ENCODE assay signal across 7 cellular contexts in genomic region chr1:156226116-156226538, GRCh38. TPM values are rescaled to one million over a fixed set of nuclear protein-coding genes. Genes with fewer than 3 reads are reported as not detected.
DNase-seq lines count a peak whose midpoint lies in the region; ATAC-seq and TF ChIP-seq lines count a peak whose summit lies in the region.
"Had no signal": no experiment of that assay in that cellular context is flagged by ENCODE, and none has a peak within 500 bp of the region (broad histone marks: within the 10 kb centered on the region; RNA-seq: fewer than 3 reads in every experiment).

No MANE protein-coding gene starts in this region.

- H3K9me3 Mint-ChIP-seq in activated CD4-positive, alpha-beta memory T cell treated with anti-CD3 and anti-CD28 coated beads, Interleukin-2, amount 10 ng/mL, durations not matched to agents 7 days and 5 days: no peaks in the 10 kb centered on the region
- H3K9me3 Mint-ChIP-seq: nephron had no signal

- no peaks in the 10 kb centered on the region for H3K9me3 ChIP-seq in smooth muscle cell (replicated peaks; ENCODE audit: low read depth)

- no peak overlapping the region for H3K4me3 Mint-ChIP-seq in activated CD4-positive, alpha-beta memory T cell treated with anti-CD3 and anti-CD28 coated beads, Interleukin-2, amount 10 ng/mL, durations not matched to agents 7 days and 5 days
- H3K4me3 Mint-ChIP-seq: nephron had no signal

- H3K36me3 Mint-ChIP-seq in activated CD4-positive, alpha-beta memory T cell treated with anti-CD3 and anti-CD28 coated beads, Interleukin-2, amount 10 ng/mL, durations not matched to agents 7 days and 5 days (ENCODE audit: low read depth): peaks cover 53% of the 10 kb centered on the region

- H3K79me2 ChIP-seq in smooth muscle cell (ENCODE audit: low read depth): no peaks in the 10 kb centered on the region

- no peaks in the 10 kb centered on the region for H3K4me1 ChIP-seq in smooth muscle cell (ENCODE audit: low read depth)

- H3K27me3 Mint-ChIP-seq in activated CD4-positive, alpha-beta memory T cell treated with anti-CD3 and anti-CD28 coated beads, Interleukin-2, amount 10 ng/mL, durations not matched to agents 7 days and 5 days: no peaks in the 10 kb centered on the region

- 96% methylated on average over 2 of the region's 2 CpGs for WGBS in smooth muscle cell (ENCODE audit: low lambda C conversion rate)

- CTCF ChIA-PET in activated CD4-positive, alpha-beta memory T cell treated with anti-CD3 and anti-CD28 coated beads, Interleukin-2, amount 10 ng/mL, durations not matched to agents 7 days and 5 days (lab: Charles Lee): interaction anchor here (0.6 to 6.6 kb wide), 17 partner anchors 9 to 169 kb away, joined by 3 to 179 read pairs (median 9); partner anchors contain the start of genes PMF1, SLC25A44 and SMG5

- H3K27ac ChIP-seq in smooth muscle cell (ENCODE audit: low read depth): no peak overlapping the region

- no peaks in the 10 kb centered on the region for H3K36me3 ChIP-seq in smooth muscle cell (ENCODE audit: low read depth)

- no peak overlapping the region for H3K4me3 ChIP-seq in smooth muscle cell

- no peak for TF ChIP-seq CTCF in smooth muscle cell (IDR thresholded peaks at IDR 0.05; ENCODE audit: borderline replicate concordance, insufficient read depth, poor library complexity, severe bottlenecking)

- ATAC-seq in GM18873 (IDR thresholded peaks at IDR 0.05; ENCODE audit: low FRiP score, unreplicated experiment): peak; percentile 59
- peak; percentile 69 for ATAC-seq in HG02759 (IDR thresholded peaks at IDR 0.05; ENCODE audit: unreplicated experiment)

- peak overlapping the region; percentile 84 for H3K27ac Mint-ChIP-seq in activated CD4-positive, alpha-beta memory T cell treated with anti-CD3 and anti-CD28 coated beads, Interleukin-2, amount 10 ng/mL, durations not matched to agents 7 days and 5 days

- H3K4me1 Mint-ChIP-seq in activated CD4-positive, alpha-beta memory T cell treated with anti-CD3 and anti-CD28 coated beads, Interleukin-2, amount 10 ng/mL, durations not matched to agents 7 days and 5 days: peaks cover 58% of the 10 kb centered on the region

- DNase-seq in activated CD4-positive, alpha-beta memory T cell treated with anti-CD3 and anti-CD28 coated beads, Interleukin-2, amount 10 ng/mL, durations not matched to agents 7 days and 5 days: no peak
- no peak for DNase-seq in smooth muscle cell (lab: John Stamatoyannopoulos, UW; ENCODE audit: unreplicated experiment)
- DNase-seq in NCI-H1417 treated with DMSO at 0.1 percent for 48 hours (lab: John Stamatoyannopoulos, UW): no peak
- DNase-seq in stimulated activated CD4-positive, alpha-beta T cell treated with anti-CD3 and anti-CD28 coated beads, Interleukin-4, amount 100 ng/mL, for 1 hour: no peak

- POLR2A ChIA-PET in activated CD4-positive, alpha-beta memory T cell treated with anti-CD3 and anti-CD28 coated beads, Interleukin-2, amount 10 ng/mL, durations not matched to agents 7 days and 5 days (lab: Charles Lee): interaction anchor here (0.9 to 6.6 kb wide), 17 partner anchors 8 to 135 kb away, joined by 3 to 119 read pairs (median 5); partner anchors contain the start of genes CCT3, PAQR6, PMF1 and SEMA4A

- no peaks in the 10 kb centered on the region for H3K27me3 ChIP-seq in smooth muscle cell (ENCODE audit: low read depth)

- H3K4me2 ChIP-seq in smooth muscle cell: no peak overlapping the region

- no peak overlapping the region for H2AFZ ChIP-seq in smooth muscle cell (ENCODE audit: low read depth)

- no peaks in the 10 kb centered on the region for H4K20me1 ChIP-seq in smooth muscle cell (ENCODE audit: low read depth)

- peaks cover 3% of the 10 kb centered on the region for H3F3A ChIP-seq in smooth muscle cell (ENCODE audit: low read depth)

- H3K9ac ChIP-seq in smooth muscle cell (ENCODE audit: low read depth): no peak overlapping the region

RNA-seq across cellular contexts. Expression of gene PMF1, which starts 13.3 kb away (rescaled TPM):
- total RNA-seq in activated CD4-positive, alpha-beta memory T cell treated with anti-CD3 and anti-CD28 coated beads, Interleukin-2, amount 10 ng/mL, durations not matched to agents 7 days and 5 days: 10 to 100 TPM; 65.5 to 67.7 TPM
- total RNA-seq in smooth muscle cell: 51.4 and 59.2 TPM in 2 replicates
- polyA plus RNA-seq in smooth muscle cell: 82.5 and 87.4 TPM in 2 replicates

RNA-seq across cellular contexts. Expression of gene BGLAP, which starts 15.9 kb away (rescaled TPM):
- 1 to 10 TPM; 1.5 to 2.7 TPM for total RNA-seq in activated CD4-positive, alpha-beta memory T cell treated with anti-CD3 and anti-CD28 coated beads, Interleukin-2, amount 10 ng/mL, durations not matched to agents 7 days and 5 days
- total RNA-seq in smooth muscle cell: 0.63 TPM in 1 of 2 replicates, not detected in the other
- 0.62 and 2.9 TPM in 2 replicates for polyA plus RNA-seq in smooth muscle cell

RNA-seq across cellular contexts. Expression of gene PAQR6, which starts 21.7 kb away (rescaled TPM):
- total RNA-seq in activated CD4-positive, alpha-beta memory T cell treated with anti-CD3 and anti-CD28 coated beads, Interleukin-2, amount 10 ng/mL, durations not matched to agents 7 days and 5 days: 1 to 10 TPM; 5.6 to 6.3 TPM
- 1.3 and 3.0 TPM in 2 replicates for total RNA-seq in smooth muscle cell
- 2.7 and 4.4 TPM in 2 replicates for polyA plus RNA-seq in smooth muscle cell

RNA-seq across cellular contexts. Expression of gene SLC25A44, which starts 32.2 kb away (rescaled TPM):
- 10 to 100 TPM; 27.7 to 36.3 TPM for total RNA-seq in activated CD4-positive, alpha-beta memory T cell treated with anti-CD3 and anti-CD28 coated beads, Interleukin-2, amount 10 ng/mL, durations not matched to agents 7 days and 5 days
- 11.6 and 13.9 TPM in 2 replicates for total RNA-seq in smooth muscle cell
- polyA plus RNA-seq in smooth muscle cell: 11.4 and 17.7 TPM in 2 replicates

RNA-seq across cellular contexts. Expression of gene SMG5, which starts 56.5 kb away (rescaled TPM):
- total RNA-seq in activated CD4-positive, alpha-beta memory T cell treated with anti-CD3 and anti-CD28 coated beads, Interleukin-2, amount 10 ng/mL, durations not matched to agents 7 days and 5 days: 10 to 100 TPM; 58.5 to 60.4 TPM
- total RNA-seq in smooth muscle cell: 42.8 and 47.4 TPM in 2 replicates
- polyA plus RNA-seq in smooth muscle cell: 42.3 and 57.2 TPM in 2 replicates
